33 cellular contexts compared by ENCODE assay signal in the genomic region with DNA sequence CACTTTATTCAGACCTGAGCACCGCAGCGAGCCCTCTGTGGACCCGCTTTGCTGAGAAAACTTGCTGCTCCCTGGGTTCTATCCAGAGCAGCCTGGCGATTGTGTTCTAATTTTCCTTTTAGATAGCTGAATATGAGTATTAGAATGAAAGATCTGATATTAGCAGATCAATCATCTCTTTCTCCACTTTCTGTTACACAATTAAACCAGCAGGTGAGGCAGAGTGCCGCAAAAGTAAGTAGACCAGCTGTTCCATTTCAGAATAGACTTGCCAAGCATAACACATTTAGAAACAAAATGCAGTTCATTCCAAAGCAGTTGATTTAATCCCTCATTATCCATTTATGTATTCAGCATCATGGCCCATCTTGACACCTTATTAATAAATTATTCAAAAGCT.
"Had no signal": no experiment of that assay in that cellular context is flagged by ENCODE, and none has a peak within 500 bp of the region (broad histone marks: within the 10 kb centered on the region; RNA-seq: fewer than 3 reads in every experiment).

No MANE protein-coding gene starts in this region.

- H3K4me2 ChIP-seq: smooth muscle cell had no signal

- H3K9me3 Mint-ChIP-seq: activated CD4-positive, alpha-beta memory T cell treated with anti-CD3 and anti-CD28 coated beads for 36 hours; activated CD4-positive, alpha-beta T cell treated with anti-CD3 and anti-CD28 coated beads, Interleukin-2, amount 10 ng/mL, durations not matched to agents 24 days and 14 days; activated naive CD4-positive, alpha-beta T cell treated with anti-CD3 and anti-CD28 coated beads, Interleukin-2, amount 50 U/mL, for 24 hours; natural killer cell treated with Interleukin-12 subunit alpha and Interleukin-12 subunit beta and Interleukin-15 and Interleukin-18, amount 100 ng/mL, for 72 hours; stimulated activated memory B cell treated with anti-CD40 and anti-IgM and Interleukin-4, amounts not matched to agents 10 μg/mL and 1 μg/mL and 100 μg/mL, for 72 hours; stimulated activated naive CD8-positive, alpha-beta T cell treated with anti-CD3 and anti-CD28 coated beads, Interleukin-15, amount 100 ng/mL, for 72 hours; T-helper 1 cell treated with Interleukin-12 subunit alpha and Interleukin-12 subunit beta and Interleukin-4 antibody, amounts not matched to agents 30 μg/mL and 1 μg/mL, for 36 hours had no signal

- H3K36me3 ChIP-seq: breast epithelium, gastrocnemius medialis, pancreas, prostate gland, sigmoid colon, thyroid gland, upper lobe of left lung, vagina, WERI-Rb-1 had no signal

- H3K4me1 Mint-ChIP-seq: activated CD4-positive, alpha-beta T cell treated with anti-CD3 and anti-CD28 coated beads, Interleukin-2, amount 10 ng/mL, durations not matched to agents 24 days and 14 days; activated naive CD4-positive, alpha-beta T cell treated with anti-CD3 and anti-CD28 coated beads, Interleukin-2, amount 50 U/mL, for 24 hours; stimulated activated memory B cell treated with anti-CD40 and anti-IgM and Interleukin-4, amounts not matched to agents 10 μg/mL and 1 μg/mL and 100 μg/mL, for 72 hours; stimulated activated naive CD8-positive, alpha-beta T cell treated with anti-CD3 and anti-CD28 coated beads, Interleukin-15, amount 100 ng/mL, for 72 hours had no signal

- H3K27ac Mint-ChIP-seq: activated CD4-positive, alpha-beta memory T cell treated with anti-CD3 and anti-CD28 coated beads for 36 hours; activated CD4-positive, alpha-beta T cell treated with anti-CD3 and anti-CD28 coated beads, Interleukin-2, amount 10 ng/mL, durations not matched to agents 24 days and 14 days; activated naive CD4-positive, alpha-beta T cell treated with anti-CD3 and anti-CD28 coated beads, Interleukin-2, amount 50 U/mL, for 24 hours; natural killer cell treated with Interleukin-12 subunit alpha and Interleukin-12 subunit beta and Interleukin-15 and Interleukin-18, amount 100 ng/mL, for 72 hours; stimulated activated memory B cell treated with anti-CD40 and anti-IgM and Interleukin-4, amounts not matched to agents 10 μg/mL and 1 μg/mL and 100 μg/mL, for 72 hours; T-helper 1 cell treated with Interleukin-12 subunit alpha and Interleukin-12 subunit beta and Interleukin-4 antibody, amounts not matched to agents 30 μg/mL and 1 μg/mL, for 36 hours had no signal

- H3K4me1 ChIP-seq: breast epithelium, prostate gland had no signal

- H3K4me3 Mint-ChIP-seq: activated CD4-positive, alpha-beta memory T cell treated with anti-CD3 and anti-CD28 coated beads for 36 hours; activated CD4-positive, alpha-beta T cell treated with anti-CD3 and anti-CD28 coated beads, Interleukin-2, amount 10 ng/mL, durations not matched to agents 24 days and 14 days; activated naive CD4-positive, alpha-beta T cell treated with anti-CD3 and anti-CD28 coated beads, Interleukin-2, amount 50 U/mL, for 24 hours; natural killer cell treated with Interleukin-12 subunit alpha and Interleukin-12 subunit beta and Interleukin-15 and Interleukin-18, amount 100 ng/mL, for 72 hours; stimulated activated memory B cell treated with anti-CD40 and anti-IgM and Interleukin-4, amounts not matched to agents 10 μg/mL and 1 μg/mL and 100 μg/mL, for 72 hours; stimulated activated naive CD8-positive, alpha-beta T cell treated with anti-CD3 and anti-CD28 coated beads, Interleukin-15, amount 100 ng/mL, for 72 hours; T-helper 1 cell treated with Interleukin-12 subunit alpha and Interleukin-12 subunit beta and Interleukin-4 antibody, amounts not matched to agents 30 μg/mL and 1 μg/mL, for 36 hours had no signal

- ATAC-seq: activated CD4-positive, CD25-positive, alpha-beta regulatory T cell treated with anti-CD3 and anti-CD28 coated beads, Interleukin-2, amount 50 U/mL, for 24 hours; gastrocnemius medialis; left cardiac atrium; left ventricle myocardium superior; mucosa of descending colon; natural killer cell treated with Interleukin-12 subunit alpha and Interleukin-12 subunit beta and Interleukin-15 and Interleukin-18, amount 100 ng/mL, for 72 hours; pancreas; stimulated activated memory B cell treated with anti-CD40 and anti-IgM and Interleukin-4, amounts not matched to agents 10 μg/mL and 1 μg/mL and 100 μg/mL, for 72 hours; stimulated activated naive CD8-positive, alpha-beta T cell treated with anti-CD3 and anti-CD28 coated beads, Interleukin-15, amount 100 ng/mL, for 72 hours had no signal

- H3K27me3 ChIP-seq: breast epithelium, gastrocnemius medialis, pancreas, sigmoid colon, thyroid gland, upper lobe of left lung, vagina had no signal

- H3K27ac ChIP-seq: breast epithelium, gastrocnemius medialis, pancreas, prostate gland, sigmoid colon, thyroid gland, upper lobe of left lung, vagina, WERI-Rb-1 had no signal

- FAIRE-seq: TTC549 had no signal

- H3K36me3 Mint-ChIP-seq: activated CD4-positive, alpha-beta memory T cell treated with anti-CD3 and anti-CD28 coated beads for 36 hours; activated naive CD4-positive, alpha-beta T cell treated with anti-CD3 and anti-CD28 coated beads, Interleukin-2, amount 50 U/mL, for 24 hours; natural killer cell treated with Interleukin-12 subunit alpha and Interleukin-12 subunit beta and Interleukin-15 and Interleukin-18, amount 100 ng/mL, for 72 hours; stimulated activated memory B cell treated with anti-CD40 and anti-IgM and Interleukin-4, amounts not matched to agents 10 μg/mL and 1 μg/mL and 100 μg/mL, for 72 hours had no signal

- H3K9me3 ChIP-seq: breast epithelium, gastrocnemius medialis, mucosa of descending colon, pancreas, prostate gland, sigmoid colon, thyroid gland, upper lobe of left lung, vagina had no signal

- H3K4me3 ChIP-seq: breast epithelium, gastrocnemius medialis, mucosa of descending colon, pancreas, prostate gland, sigmoid colon, smooth muscle cell, thyroid gland, upper lobe of left lung, vagina had no signal

- DNase-seq: activated CD4-positive, alpha-beta memory T cell treated with anti-CD3 and anti-CD28 coated beads for 36 hours; activated CD4-positive, alpha-beta T cell treated with anti-CD3 and anti-CD28 coated beads, Interleukin-2, amount 10 ng/mL, durations not matched to agents 24 days and 14 days; activated CD8-positive, alpha-beta memory T cell treated with anti-CD3 and anti-CD28 coated beads, Interleukin-2, amount 50 U/mL, for 4 hours; activated gamma-delta T cell treated with Interleukin-2 at 50 U/mL for 16 hours; activated T-cell treated with anti-CD3 and anti-CD28 coated beads, Interleukin-2, amount 50 U/mL, for 1 hour; central memory CD4-positive, alpha-beta T cell; effector CD8-positive, alpha-beta T cell; gastrocnemius medialis; glutamatergic neuron; islet precursor cell; left cardiac atrium; left ventricle myocardium superior; mucosa of descending colon; pancreas; sigmoid colon; stimulated activated CD4-positive, alpha-beta T cell treated with anti-CD3 and anti-CD28 coated beads, Interleukin-1b, Interleukin-23, amount 100 ng/mL, for 48 hours; stimulated activated CD4-positive, alpha-beta T cell treated with anti-CD3 and anti-CD28 coated beads, Interleukin-4, amount 100 ng/mL, for 4 hours; stimulated activated CD8-positive, alpha-beta memory T cell treated with anti-CD3 and anti-CD28 coated beads, Interleukin-4, amount 100 ng/mL, for 48 hours; stimulated activated naive CD8-positive, alpha-beta T cell treated with anti-CD3 and anti-CD28 coated beads, Interleukin-15, amount 100 ng/mL, for 72 hours; T-helper 9 cell; thyroid gland; WERI-Rb-1 had no signal
